ENCODE assay signal across 11 cellular contexts in the genomic region with DNA sequence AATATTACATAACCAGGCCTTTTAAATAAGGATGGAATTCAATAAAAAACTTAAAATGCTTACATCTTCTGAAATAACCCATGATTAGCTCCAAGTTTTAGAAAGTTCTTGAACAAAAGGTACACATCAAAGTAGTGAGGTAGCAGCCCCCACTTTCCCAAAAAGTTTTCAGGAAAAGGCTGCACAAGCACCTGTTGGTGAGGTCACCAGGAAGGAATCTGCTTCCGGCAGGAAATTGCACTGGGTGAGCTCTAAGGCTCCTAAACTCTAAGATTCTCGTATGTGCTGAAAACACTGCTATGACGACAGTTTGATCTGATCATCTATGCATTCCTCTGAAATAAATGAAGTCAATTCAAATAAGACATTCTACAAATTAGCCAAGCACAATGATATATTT. TPM values are rescaled to one million over a fixed set of nuclear protein-coding genes. Genes with fewer than 3 reads are reported as not detected.
DNase-seq lines count a peak whose midpoint lies in the region; ATAC-seq, FAIRE-seq and TF ChIP-seq lines count a peak whose summit lies in the region.
"Had no signal": no experiment of that assay in that cellular context is flagged by ENCODE, and none has a peak within 500 bp of the region (broad histone marks: within the 10 kb centered on the region; RNA-seq: fewer than 3 reads in every experiment).

No MANE protein-coding gene starts in this region.

- intact Hi-C loops in PC-9 (cut with micrococcal nuclease; ENCODE audit: unreplicated experiment) (no loop called here), endothelial cell of umbilical vein (cut with micrococcal nuclease) (loop anchor here (1.0 to 5.0 kb wide), 4 partner anchors 22 to 443 kb away; no protein-coding TSS in a partner anchor)

- H3K27me3 Mint-ChIP-seq in activated naive CD8-positive, alpha-beta T cell treated with anti-CD3 and anti-CD28 coated beads, Interleukin-2, amount 50 U/mL, for 24 hours, result no peaks in the 10 kb centered on the region

- H3K9ac ChIP-seq in endothelial cell of umbilical vein (replicated peaks; ENCODE audit: extremely low read depth, insufficient read depth, low read length), result peak overlapping the region; percentile 74
- no peak overlapping the region for H3K9ac ChIP-seq in GM23248
- H3K9ac ChIP-seq: BLaER1 treated with 17β-estradiol and CSF1 and Interleukin-3, amounts not matched to agents 10 nM and 100 nM had no signal

- no peak for TF ChIP-seq CTCF in PC-9 (conservative IDR thresholded peaks at IDR 0.05)
- TF ChIP-seq CTCF in endothelial cell of umbilical vein (IDR thresholded peaks at IDR 0.05; ENCODE audit: extremely low read depth in 1 of 2, insufficient read depth in 1 of 2, low read depth in 1 of 2, low read length in 2 of 2), result no peak

- H3F3A ChIP-seq in PC-9 (ENCODE audit: insufficient read depth, low read depth) (0 out of 2 replicates have a peak, but pooled peaks cover 5% of the 10 kb centered on the region), GM23248 (ENCODE audit: insufficient read depth) (no peaks in the 10 kb centered on the region)

- no peaks in the 10 kb centered on the region for H3K9me1 ChIP-seq in endothelial cell of umbilical vein (replicated peaks; ENCODE audit: control insufficient read depth, extremely low read depth, insufficient read depth, low read length)

- peak overlapping the region; percentile 70 for H3K27ac ChIP-seq in PC-9
- peak overlapping the region; percentile 91 for H3K27ac ChIP-seq in endothelial cell of umbilical vein (ENCODE audit: insufficient read depth, low read depth, low read length)
- peak overlapping the region; percentile 54 for H3K27ac ChIP-seq in mesodermal cell (ENCODE audit: low read depth, low read length, severe bottlenecking)
- no peak overlapping the region for H3K27ac ChIP-seq in GM23248
- H3K27ac ChIP-seq: BLaER1 treated with 17β-estradiol and CSF1 and Interleukin-3, amounts not matched to agents 10 nM and 100 nM had no signal

- H3K9me3 ChIP-seq in PC-9 (ENCODE audit: insufficient read depth, low read depth), result no peaks in the 10 kb centered on the region
- H3K9me3 ChIP-seq in endothelial cell of umbilical vein (replicated peaks; ENCODE audit: control insufficient read depth, insufficient read depth, low read length), result no peaks in the 10 kb centered on the region
- H3K9me3 ChIP-seq in mesodermal cell (ENCODE audit: control insufficient read depth, low read length), result no peaks in the 10 kb centered on the region
- H3K9me3 ChIP-seq in GM23248 (ENCODE audit: low read depth), result no peaks in the 10 kb centered on the region
- H3K9me3 ChIP-seq: BLaER1 treated with 17β-estradiol and CSF1 and Interleukin-3, amounts not matched to agents 10 nM and 100 nM had no signal

- H3K4me2 ChIP-seq in PC-9 (peak overlapping the region; percentile 75), endothelial cell of umbilical vein (ENCODE audit: insufficient read depth, low read length) (peak overlapping the region; percentile 87), GM23248 (ENCODE audit: unreplicated experiment) (no peak overlapping the region)
- H3K4me2 ChIP-seq: BLaER1 treated with 17β-estradiol and CSF1 and Interleukin-3, amounts not matched to agents 10 nM and 100 nM had no signal

- H3K36me3 Mint-ChIP-seq in activated naive CD8-positive, alpha-beta T cell treated with anti-CD3 and anti-CD28 coated beads, Interleukin-2, amount 50 U/mL, for 24 hours (ENCODE audit: low read depth), result no peaks in the 10 kb centered on the region

- H3K27me3 ChIP-seq in PC-9 (ENCODE audit: insufficient read depth, low read depth) (no peaks in the 10 kb centered on the region), endothelial cell of umbilical vein (ENCODE audit: control insufficient read depth in 2 of 2, insufficient read depth in 2 of 2, low read length in 2 of 2) (no peaks in the 10 kb centered on the region), GM23248 (replicated peaks; ENCODE audit: insufficient read depth) (peaks cover 18% of the 10 kb centered on the region; the same call in 1 of the 2 replicates)
- H3K27me3 ChIP-seq: BLaER1 treated with 17β-estradiol and CSF1 and Interleukin-3, amounts not matched to agents 10 nM and 100 nM had no signal

- FAIRE-seq in endothelial cell of umbilical vein (lab: Jason Lieb, UNC), result peak; percentile 87

- H3K27ac Mint-ChIP-seq in activated naive CD8-positive, alpha-beta T cell treated with anti-CD3 and anti-CD28 coated beads, Interleukin-2, amount 50 U/mL, for 24 hours, result no peak overlapping the region

- H3K4me3 ChIP-seq in PC-9 (peak overlapping the region; percentile 42; the same call in 1 of the 2 replicates), endothelial cell of umbilical vein (replicated peaks in 1 of 3; ENCODE audit: insufficient read depth in 1 of 3, low read depth in 1 of 3, low read length in 3 of 3) (no peak overlapping the region), mesodermal cell (ENCODE audit: extremely low read depth, insufficient read depth, low read length, poor library complexity, severe bottlenecking) (no peak overlapping the region), GM23248 (no peak overlapping the region)
- H3K4me3 ChIP-seq: BLaER1 treated with 17β-estradiol and CSF1 and Interleukin-3, amounts not matched to agents 10 nM and 100 nM had no signal

- WGBS in mesodermal cell (ENCODE audit: insufficient coverage in 2 of 2), 2 experiments, result 45 to 68% methylated on average over 3 of the region's 3 CpGs
- WGBS in GM23248 (ENCODE audit: low coverage in 1 of 2, low lambda C conversion rate in 2 of 2, missing lambda C conversion rate in 2 of 2), 2 experiments, result 84 to 88% methylated on average over 3 of the region's 3 CpGs

- 0 out of 2 replicates have a peak overlapping the region, but pooled peaks have one; percentile 62 for H2AFZ ChIP-seq in PC-9
- H2AFZ ChIP-seq in endothelial cell of umbilical vein (ENCODE audit: low read depth, low read length), result no peak overlapping the region
- no peak overlapping the region for H2AFZ ChIP-seq in GM23248

- no peaks in the 10 kb centered on the region for H3K9me3 Mint-ChIP-seq in activated naive CD8-positive, alpha-beta T cell treated with anti-CD3 and anti-CD28 coated beads, Interleukin-2, amount 50 U/mL, for 24 hours

- DNase-seq in EL (peak; percentile 85), PC-9 (peak; percentile 22 to 83), endothelial cell of umbilical vein (ENCODE audit: low read depth, low spot score) (peak; percentile 82), GM23248 (no peak), NCI-H1048 (lab: John Stamatoyannopoulos, UW) (no peak)
- DNase-seq in activated naive CD8-positive, alpha-beta T cell treated with anti-CD3 and anti-CD28 coated beads, Interleukin-2, amount 50 U/mL, for 24 hours, result no peak
- DNase-seq: activated CD8-positive, alpha-beta memory T cell treated with anti-CD3 and anti-CD28 coated beads for 24 hours; right cardiac atrium had no signal

- in situ Hi-C loops in GM23248 (cut with MboI), result no loop called here

- H4K20me1 ChIP-seq in PC-9 (ENCODE audit: insufficient read depth) (no peaks in the 10 kb centered on the region), endothelial cell of umbilical vein (replicated peaks; ENCODE audit: control insufficient read depth, extremely low read depth, insufficient read depth, low read length) (no peaks in the 10 kb centered on the region), GM23248 (ENCODE audit: insufficient read depth) (no peaks in the 10 kb centered on the region)
- H4K20me1 ChIP-seq: BLaER1 treated with 17β-estradiol and CSF1 and Interleukin-3, amounts not matched to agents 10 nM and 100 nM had no signal

- H3K9me2 ChIP-seq in PC-9 (ENCODE audit: insufficient read depth) (no peaks in the 10 kb centered on the region), GM23248 (ENCODE audit: insufficient read depth) (no peaks in the 10 kb centered on the region)

- H3K79me2 ChIP-seq in PC-9 (ENCODE audit: low read depth) (no peaks in the 10 kb centered on the region), endothelial cell of umbilical vein (ENCODE audit: control insufficient read depth, insufficient read depth, low read length) (no peaks in the 10 kb centered on the region), GM23248 (ENCODE audit: insufficient read depth) (no peaks in the 10 kb centered on the region)

- H3K36me3 ChIP-seq in PC-9 (ENCODE audit: low read depth) (no peaks in the 10 kb centered on the region), endothelial cell of umbilical vein (ENCODE audit: control insufficient read depth in 2 of 2, extremely low read depth in 1 of 2, insufficient read depth in 2 of 2, low read length in 2 of 2) (no peaks in the 10 kb centered on the region), mesodermal cell (ENCODE audit: control insufficient read depth, insufficient read depth, low read length) (no peaks in the 10 kb centered on the region), GM23248 (ENCODE audit: low read depth) (no peaks in the 10 kb centered on the region)
- H3K36me3 ChIP-seq: BLaER1 treated with 17β-estradiol and CSF1 and Interleukin-3, amounts not matched to agents 10 nM and 100 nM had no signal

- ATAC-seq in GM19463 (IDR thresholded peaks at IDR 0.05; ENCODE audit: unreplicated experiment), result no peak
- ATAC-seq in activated naive CD8-positive, alpha-beta T cell treated with anti-CD3 and anti-CD28 coated beads, Interleukin-2, amount 50 U/mL, for 24 hours, result no peak

- no TSS peak for BruUV-seq in PC-9 (replicated peaks; lab: Mats Ljungman, UMichigan)
- BruUV-seq in endothelial cell of umbilical vein (replicated peaks; lab: Mats Ljungman, UMichigan), result no TSS peak

- no peak overlapping the region for H3K4me3 Mint-ChIP-seq in activated naive CD8-positive, alpha-beta T cell treated with anti-CD3 and anti-CD28 coated beads, Interleukin-2, amount 50 U/mL, for 24 hours

- H3K4me1 ChIP-seq in PC-9 (replicated peaks; ENCODE audit: insufficient read depth) (peaks cover 15% of the 10 kb centered on the region), endothelial cell of umbilical vein (ENCODE audit: control insufficient read depth, extremely low read depth, insufficient read depth, low read length) (peaks cover 20% of the 10 kb centered on the region), mesodermal cell (ENCODE audit: control insufficient read depth, insufficient read depth, low read length, poor library complexity, severe bottlenecking) (peaks cover 14% of the 10 kb centered on the region), GM23248 (ENCODE audit: insufficient read depth) (no peaks in the 10 kb centered on the region)

- dilution Hi-C loops in endothelial cell of umbilical vein (cut with MboI; ENCODE audit: extremely low pct_ligation_motif_present, low sequenced_read_pairs), result no loop called here

- POLR2A ChIA-PET in PC-9 (lab: Charles Lee; ENCODE audit: unreplicated experiment) (interaction anchor here (0.6 kb wide), 1 partner anchor 110 kb away, joined by 3 read pairs; no protein-coding TSS in a partner anchor), endothelial cell of umbilical vein (lab: Charles Lee) (interaction anchor here (1.0 kb wide), 1 partner anchor 55 kb away, joined by 3 read pairs; no protein-coding TSS in a partner anchor)

- no peaks in the 10 kb centered on the region for H3K4me1 Mint-ChIP-seq in activated naive CD8-positive, alpha-beta T cell treated with anti-CD3 and anti-CD28 coated beads, Interleukin-2, amount 50 U/mL, for 24 hours

- CTCF ChIA-PET in PC-9 (lab: Charles Lee) (no interaction called here), endothelial cell of umbilical vein (lab: Charles Lee) (interaction anchor here (0.8 to 2.4 kb wide), 5 partner anchors 16 to 327 kb away, joined by 3 to 11 read pairs (median 5); no protein-coding TSS in a partner anchor)

- no peak for TF ChIP-seq POLR2A in endothelial cell of umbilical vein (IDR thresholded peaks at IDR 0.05; ENCODE audit: low read depth, low read length)

RNA-seq across cellular contexts. Expression of a gene that starts 34.3 kb away (rescaled TPM):
- total RNA-seq in PC-9 (2021) (6.8 and 8.9 TPM in 2 replicates), endothelial cell of umbilical vein (76.5 and 86.4 TPM in 2 replicates)
- polyA plus RNA-seq in endothelial cell of umbilical vein (46.8 and 65.5 TPM in 2 replicates), GM23248 (2016; fragmentation: Nextera tagmentation; extraction: Ambion mirVana) (5.2 and 5.6 TPM in 2 replicates)
- polyA plus RNA-seq in endothelial cell of umbilical vein (2011; cell fraction: cytosol; rRNA removed), result 60.3 and 66.3 TPM in 2 replicates
- 58.0 and 60.5 TPM in 2 replicates for polyA plus RNA-seq in endothelial cell of umbilical vein (2011; cell fraction: nucleus; rRNA removed)
- 48.9 and 51.3 TPM in 2 replicates for polyA plus RNA-seq in endothelial cell of umbilical vein (2012)
- 92.1 and 99.3 TPM in 2 replicates for polyA minus RNA-seq in endothelial cell of umbilical vein
- 15.5 TPM for polyA minus RNA-seq in endothelial cell of umbilical vein (2011; cell fraction: cytosol; rRNA and poly(A)+ RNA removed)
- 113 and 116 TPM in 2 replicates for polyA minus RNA-seq in endothelial cell of umbilical vein (2011; cell fraction: nucleus; rRNA and poly(A)+ RNA removed)
- 71.0 TPM for polyA plus RNA-seq in mesodermal cell (2013, experiment 1 of 2)
- 57.2 TPM for polyA plus RNA-seq in mesodermal cell (2013, experiment 2 of 2)
- 28.2 and 28.7 TPM in 2 replicates for total RNA-seq in GM23248 (2014; rRNA removed; shearing (Covaris generic))

Comparison
In these comparisons a context has a peak if more than half of its experiments do, and no peak if none do; other contexts are left out.
1. DNase-seq: peak in EL (single experiment), PC-9 (2 of 2) and endothelial cell of umbilical vein (single experiment); none in activated naive CD8-positive, alpha-beta T cell treated with anti-CD3 and anti-CD28 coated beads, Interleukin-2, amount 50 U/mL, for 24 hours (single experiment), GM23248 (single experiment) and NCI-H1048 (single experiment).